29 cellular contexts compared by ENCODE assay signal in the genomic region with DNA sequence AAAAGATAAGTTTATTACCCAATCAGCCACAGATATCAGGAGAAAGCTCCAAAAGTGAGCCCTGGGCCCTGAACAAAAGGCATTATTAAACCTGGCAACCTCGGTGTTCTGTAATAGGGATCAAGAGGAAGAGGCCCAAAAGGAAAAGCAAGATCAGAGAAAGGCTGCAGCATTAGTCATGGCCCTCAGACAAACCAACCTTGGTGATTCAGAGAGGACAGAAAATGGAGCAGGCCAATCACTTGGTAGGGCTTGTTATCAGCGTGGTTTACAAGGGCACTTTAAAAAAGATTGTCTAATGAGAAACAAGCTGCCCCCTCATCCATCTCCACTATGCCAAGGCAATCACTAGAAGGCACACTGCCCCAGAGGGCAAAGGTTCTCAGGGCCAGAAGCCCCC.
A peak's percentile ranks its signal among the peaks of the same experiment; 100 is the strongest.
DNase-seq lines count a peak whose midpoint lies in the region; ATAC-seq and TF ChIP-seq lines count a peak whose summit lies in the region.
"Had no signal": no experiment of that assay in that cellular context is flagged by ENCODE, and none has a peak within 500 bp of the region (broad histone marks: within the 10 kb centered on the region; RNA-seq: fewer than 3 reads in every experiment).

No MANE protein-coding gene starts in this region.

- TF ChIP-seq CTCF in HCT116 (IDR thresholded peaks at IDR 0.05 in 2 of 3, conservative IDR thresholded peaks at IDR 0.05 in 1 of 3; ENCODE audit: borderline replicate concordance in 1 of 3, insufficient read depth in 1 of 3, low read depth in 2 of 3, low read length in 2 of 3) (no peak), fibroblast of mammary gland (conservative IDR thresholded peaks at IDR 0.05; ENCODE audit: control insufficient read depth, insufficient read depth, low read depth, low read length) (no peak), nephron progenitor cell (IDR thresholded peaks at IDR 0.05) (no peak), OCI-LY7 (conservative IDR thresholded peaks at IDR 0.05; ENCODE audit: low read length) (no peak)

- CTCF ChIA-PET in HCT116 (lab: Charles Lee) (no interaction called here), OCI-LY7 (lab: Charles Lee; ENCODE audit: unreplicated experiment) (no interaction called here)

- H3K36me3 Mint-ChIP-seq in nephron progenitor cell (ENCODE audit: low read depth): no peaks in the 10 kb centered on the region
- H3K36me3 Mint-ChIP-seq: activated CD4-positive, alpha-beta memory T cell treated with anti-CD3 and anti-CD28 coated beads for 36 hours had no signal

- no peaks in the 10 kb centered on the region for H4K20me1 ChIP-seq in HCT116 (ENCODE audit: insufficient read depth)
- H4K20me1 ChIP-seq in OCI-LY7 (ENCODE audit: insufficient read depth, low read length): no peaks in the 10 kb centered on the region
- H4K20me1 ChIP-seq: BLaER1 had no signal

- peaks cover 0 to 5% of the 10 kb centered on the region in 2 experiments; a peak in 1 of 4 replicates for H3K4me1 ChIP-seq in HCT116 (ENCODE audit: control insufficient read depth in 1 of 2, insufficient read depth in 2 of 2, low read length in 2 of 2)
- H3K4me1 ChIP-seq in SJSA1 (replicated peaks): peaks cover 4% of the 10 kb centered on the region
- no peaks in the 10 kb centered on the region for H3K4me1 ChIP-seq in OCI-LY7 (ENCODE audit: insufficient read depth, low read length, poor library complexity, severe bottlenecking)
- H3K4me1 ChIP-seq: BLaER1, body of pancreas, HAP-1, heart left ventricle, psoas muscle, tibial nerve had no signal

- POLR2A ChIA-PET in HCT116 (lab: Charles Lee): no interaction called here
- POLR2A ChIA-PET in OCI-LY7 (lab: Charles Lee): no interaction called here

- H3K27me3 ChIP-seq in HCT116 (ENCODE audit: insufficient read depth, low read length) (no peaks in the 10 kb centered on the region), SJSA1 (replicated peaks) (no peaks in the 10 kb centered on the region)
- H3K27me3 ChIP-seq: body of pancreas, heart left ventricle, tibial nerve had no signal

- H3K4me2 ChIP-seq in HCT116 (ENCODE audit: low read length): 0 out of 2 replicates have a peak overlapping the region, but pooled peaks have one; percentile 17
- no peak overlapping the region for H3K4me2 ChIP-seq in OCI-LY7 (ENCODE audit: low read length)
- H3K4me2 ChIP-seq: BLaER1 had no signal

- ATAC-seq in HCT116 (no peak), HG02885 (IDR thresholded peaks at IDR 0.05; ENCODE audit: poor library complexity, unreplicated experiment) (no peak)
- ATAC-seq: activated naive CD8-positive, alpha-beta T cell treated with anti-CD3 and anti-CD28 coated beads, Interleukin-2, amount 50 U/mL, for 24 hours; activated T-cell treated with anti-CD3 and anti-CD28 coated beads, Interleukin-2, amount 50 U/mL, for 72 hours; body of pancreas; heart left ventricle; K562; natural killer cell treated with Interleukin-12 subunit alpha and Interleukin-12 subunit beta and Interleukin-15 and Interleukin-18, amount 100 ng/mL, for 72 hours; psoas muscle; sciatic nerve had no signal

- peaks cover 40% of the 10 kb centered on the region for H3K9me3 Mint-ChIP-seq in nephron progenitor cell

- H3K4me1 Mint-ChIP-seq in nephron progenitor cell: peaks cover 8% of the 10 kb centered on the region
- H3K4me1 Mint-ChIP-seq: activated naive CD8-positive, alpha-beta T cell treated with anti-CD3 and anti-CD28 coated beads, Interleukin-2, amount 50 U/mL, for 24 hours had no signal

- no peak overlapping the region for H3K9ac ChIP-seq in HCT116 (ENCODE audit: low read length)
- H3K9ac ChIP-seq: BLaER1 had no signal

- H3K4me3 Mint-ChIP-seq in nephron progenitor cell: no peak overlapping the region
- H3K4me3 Mint-ChIP-seq: activated CD4-positive, alpha-beta memory T cell treated with anti-CD3 and anti-CD28 coated beads for 36 hours; activated naive CD8-positive, alpha-beta T cell treated with anti-CD3 and anti-CD28 coated beads, Interleukin-2, amount 50 U/mL, for 24 hours; activated T-cell treated with anti-CD3 and anti-CD28 coated beads, Interleukin-2, amount 50 U/mL, for 72 hours; natural killer cell treated with Interleukin-12 subunit alpha and Interleukin-12 subunit beta and Interleukin-15 and Interleukin-18, amount 100 ng/mL, for 72 hours; T-helper 2 cell treated with Interferon-gamma antibody and Interleukin-4, amounts not matched to agents 5 μg/mL and 100 μg/mL, for 36 hours had no signal

- no peak overlapping the region for H3K4me3 ChIP-seq in HCT116 (replicated peaks in 1 of 2; ENCODE audit: low read depth in 1 of 2, low read length in 2 of 2)
- no peak overlapping the region for H3K4me3 ChIP-seq in SJSA1
- H3K4me3 ChIP-seq in fibroblast of mammary gland (ENCODE audit: control insufficient read depth, low read depth, low read length): no peak overlapping the region
- H3K4me3 ChIP-seq in OCI-LY7 (ENCODE audit: low read depth, low read length, poor library complexity, severe bottlenecking): no peak overlapping the region
- H3K4me3 ChIP-seq: BLaER1, body of pancreas, HAP-1, heart left ventricle, K562, lung, psoas muscle, tibial nerve had no signal

- peak; percentile 0 for DNase-seq in HCT116 (ENCODE audit: low read depth, low spot score)
- DNase-seq in SJSA1 (ENCODE audit: low read depth in 1 of 2, low spot score in 2 of 2): peak; percentile 39 to 54
- DNase-seq in fibroblast of mammary gland (ENCODE audit: low read depth): peak; percentile 26
- no peak for DNase-seq in nephron progenitor cell
- no peak for DNase-seq in OCI-LY7 (ENCODE audit: low spot score)
- no peak for DNase-seq in DMS79 (lab: John Stamatoyannopoulos, UW)
- DNase-seq: activated CD4-positive, alpha-beta memory T cell treated with anti-CD3 and anti-CD28 coated beads for 36 hours; activated CD4-positive, alpha-beta T cell treated with anti-CD3 and anti-CD28 coated beads for 1 hour; activated naive CD8-positive, alpha-beta T cell treated with anti-CD3 and anti-CD28 coated beads, Interleukin-2, amount 50 U/mL, for 24 hours; activated T-cell treated with anti-CD3 and anti-CD28 coated beads, Interleukin-2, amount 50 U/mL, for 72 hours; body of pancreas; DMS153; heart left ventricle; MM.1S; NCI-H1105 treated with DMSO at 0.1 percent for 48 hours; NCI-H187 treated with DMSO at 0.1 percent for 48 hours; NCI-H524 treated with DMSO at 0.1 percent for 48 hours; psoas muscle; SIG-M5; stimulated activated CD4-positive, alpha-beta T cell treated with anti-CD3 and anti-CD28 coated beads, Interleukin-4, amount 100 ng/mL, for 1 hour had no signal

- H3K36me3 ChIP-seq in HCT116 (ENCODE audit: control insufficient read depth in 1 of 2, insufficient read depth in 2 of 2, low read length in 2 of 2) (no peaks in the 10 kb centered on the region), SJSA1 (no peaks in the 10 kb centered on the region), OCI-LY7 (ENCODE audit: insufficient read depth, low read length) (no peaks in the 10 kb centered on the region)
- H3K36me3 ChIP-seq: BLaER1, HAP-1, heart left ventricle, tibial nerve had no signal

- RAD21 ChIA-PET in HCT116 (lab: Charles Lee; ENCODE audit: low non-redundant PET in 1 of 2, low total read pairs in 2 of 2, uncharacterized antibody in 2 of 2, unreplicated experiment in 2 of 2): no interaction called here

- H3K9me2 ChIP-seq in HCT116 (ENCODE audit: insufficient read depth): no peaks in the 10 kb centered on the region
- no peaks in the 10 kb centered on the region for H3K9me2 ChIP-seq in OCI-LY7 (ENCODE audit: insufficient read depth, low read length)

- intact Hi-C loops in HCT116 (cut with micrococcal nuclease): no loop called here
- intact Hi-C loops in OCI-LY7 (cut with micrococcal nuclease; ENCODE audit: unreplicated experiment): no loop called here

- no peak for TF ChIP-seq RAD21 in HCT116 (IDR thresholded peaks at IDR 0.05; ENCODE audit: low read depth)

- BruUV-seq in HCT116 (replicated peaks; lab: Mats Ljungman, UMichigan) (no TSS peak), OCI-LY7 (replicated peaks; lab: Mats Ljungman, UMichigan) (no TSS peak)

- no peaks in the 10 kb centered on the region for H3K27me3 Mint-ChIP-seq in nephron progenitor cell (ENCODE audit: low read depth, poor library complexity)
- H3K27me3 Mint-ChIP-seq: activated CD4-positive, alpha-beta memory T cell treated with anti-CD3 and anti-CD28 coated beads for 36 hours; activated naive CD8-positive, alpha-beta T cell treated with anti-CD3 and anti-CD28 coated beads, Interleukin-2, amount 50 U/mL, for 24 hours; natural killer cell treated with Interleukin-12 subunit alpha and Interleukin-12 subunit beta and Interleukin-15 and Interleukin-18, amount 100 ng/mL, for 72 hours had no signal

- H2AFZ ChIP-seq in HCT116 (ENCODE audit: low read depth, low read length, poor library complexity, severe bottlenecking) (no peak overlapping the region), OCI-LY7 (ENCODE audit: low read length) (no peak overlapping the region)

- no peak for TF ChIP-seq POLR2A in HCT116 (IDR thresholded peaks at IDR 0.05; ENCODE audit: borderline replicate concordance, extremely low read depth, insufficient read depth, insufficient read length)

- H3K27ac Mint-ChIP-seq in nephron progenitor cell: peak overlapping the region; percentile 39
- H3K27ac Mint-ChIP-seq: activated CD4-positive, alpha-beta memory T cell treated with anti-CD3 and anti-CD28 coated beads for 36 hours; activated naive CD8-positive, alpha-beta T cell treated with anti-CD3 and anti-CD28 coated beads, Interleukin-2, amount 50 U/mL, for 24 hours; activated T-cell treated with anti-CD3 and anti-CD28 coated beads, Interleukin-2, amount 50 U/mL, for 72 hours; natural killer cell treated with Interleukin-12 subunit alpha and Interleukin-12 subunit beta and Interleukin-15 and Interleukin-18, amount 100 ng/mL, for 72 hours; T-helper 2 cell treated with Interferon-gamma antibody and Interleukin-4, amounts not matched to agents 5 μg/mL and 100 μg/mL, for 36 hours had no signal

- H3K27ac ChIP-seq in HCT116 (ENCODE audit: low read depth, low read length) (no peak overlapping the region), SJSA1 (peak overlapping the region; percentile 46; the same call in 1 of the 2 replicates), OCI-LY7 (ENCODE audit: low read depth, low read length, poor library complexity, severe bottlenecking) (no peak overlapping the region)
- H3K27ac ChIP-seq: BLaER1, body of pancreas, heart left ventricle, psoas muscle, tibial nerve had no signal

- no peaks in the 10 kb centered on the region for H3K9me3 ChIP-seq in HCT116 (ENCODE audit: control insufficient read depth in 1 of 2, insufficient read depth in 1 of 2, low read depth in 1 of 2, low read length in 2 of 2)
- no peaks in the 10 kb centered on the region for H3K9me3 ChIP-seq in SJSA1 (replicated peaks)
- no peaks in the 10 kb centered on the region for H3K9me3 ChIP-seq in OCI-LY7 (ENCODE audit: low read length)
- H3K9me3 ChIP-seq: body of pancreas, HAP-1, psoas muscle, tibial nerve had no signal

- H3K79me2 ChIP-seq in HCT116 (ENCODE audit: insufficient read depth, low read length) (no peaks in the 10 kb centered on the region), OCI-LY7 (ENCODE audit: insufficient read depth, low read depth, low read length) (no peaks in the 10 kb centered on the region)

TF ChIP-seq in HCT116, 20 proteins besides CTCF, POLR2A, EP300 and RAD21:
- TF ChIP-seq YY1 (IDR thresholded peaks at IDR 0.05; ENCODE audit: extremely low read depth, insufficient replicate concordance, low read depth, low read length) (no peak), FOSL1 (IDR thresholded peaks at IDR 0.05; ENCODE audit: low read depth) (peak; percentile 32; the same call in 1 of the 2 replicates)

Comparison
In these comparisons a context has a peak if more than half of its experiments do, and no peak if none do; other contexts are left out.
1. DNase-seq: peak in HCT116 (single experiment), SJSA1 (2 of 2) and fibroblast of mammary gland (single experiment); none in nephron progenitor cell (single experiment), OCI-LY7 (single experiment) and DMS79 (single experiment).